Comparison of ENCODE assay signal across 17 cellular contexts in the genomic region with DNA sequence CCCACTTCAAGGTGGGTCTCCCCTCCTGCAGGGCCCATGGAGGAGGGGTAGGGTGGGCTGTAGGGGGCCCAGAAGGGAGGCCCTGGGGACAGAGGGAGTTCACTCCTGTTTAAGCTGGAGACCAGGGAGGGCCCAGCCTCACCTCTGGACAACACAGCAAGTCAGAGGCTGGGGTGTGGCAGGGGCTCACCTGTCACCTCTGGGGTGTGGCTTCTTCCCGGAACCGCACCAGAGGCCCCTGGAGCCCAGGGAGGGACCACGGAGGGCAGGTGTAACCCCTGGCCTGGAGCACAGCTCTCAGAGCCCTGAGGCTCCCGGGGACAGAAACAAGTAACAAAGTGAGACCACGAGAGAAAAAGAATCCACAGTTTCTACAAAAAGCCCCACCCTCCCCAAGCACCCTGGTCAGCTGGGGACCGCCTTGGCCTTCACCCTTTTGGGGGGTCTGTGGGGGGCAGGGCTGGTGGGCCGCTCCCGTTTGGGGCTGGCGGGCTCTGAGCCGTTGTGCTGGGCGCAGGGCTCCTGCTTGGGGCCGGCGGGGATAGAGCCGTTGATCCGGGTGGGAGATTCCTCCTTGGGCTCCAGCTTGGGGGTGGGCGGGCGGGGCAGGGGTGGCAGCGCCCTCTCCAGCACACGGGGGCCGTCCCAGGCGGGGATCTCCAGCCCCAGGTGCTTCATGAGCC. TPM values are rescaled to one million over a fixed set of nuclear protein-coding genes. Genes with fewer than 3 reads are reported as not detected.
A peak's percentile ranks its signal among the peaks of the same experiment; 100 is the strongest.
DNase-seq lines count a peak whose midpoint lies in the region; ATAC-seq and TF ChIP-seq lines count a peak whose summit lies in the region.
"Had no signal": no experiment of that assay in that cellular context is flagged by ENCODE, and none has a peak within 500 bp of the region (broad histone marks: within the 10 kb centered on the region; RNA-seq: fewer than 3 reads in every experiment).

No MANE protein-coding gene starts in this region.

- H3K9me2 ChIP-seq in hepatocyte (replicated peaks; ENCODE audit: insufficient read depth): no peaks in the 10 kb centered on the region

- H2AFZ ChIP-seq in hepatocyte: no peak overlapping the region
- no peak overlapping the region for H2AFZ ChIP-seq in osteoblast (ENCODE audit: low read length)
- H2AFZ ChIP-seq: GM23338 had no signal

- POLR2A ChIA-PET in WTC11 (lab: Charles Lee): interaction anchor here (1.0 kb wide), 1 partner anchor 12 kb away, joined by 3 read pairs; no protein-coding TSS in a partner anchor

- ATAC-seq in stimulated activated naive CD8-positive, alpha-beta T cell treated with anti-CD3 and anti-CD28 coated beads, Interleukin-15, amount 100 ng/mL, for 72 hours: peak; percentile 13
- no peak for ATAC-seq in stimulated activated naive CD8-positive, alpha-beta T cell treated with anti-CD3 and anti-CD28 coated beads, Interleukin-15, Interleukin-2, amounts not matched to agents 100 U/mL and 50 U/mL, for 24 hours
- ATAC-seq in WTC11 (no peak), HG02798 (IDR thresholded peaks at IDR 0.05; ENCODE audit: poor library complexity, unreplicated experiment) (no peak)
- ATAC-seq: CD8-positive, alpha-beta T cell had no signal

- no peak overlapping the region for H3K4me3 Mint-ChIP-seq in stimulated activated naive CD8-positive, alpha-beta T cell treated with anti-CD3 and anti-CD28 coated beads, Interleukin-15, amount 100 ng/mL, for 72 hours
- no peak overlapping the region for H3K4me3 Mint-ChIP-seq in WTC11
- H3K4me3 Mint-ChIP-seq: CD14-positive monocyte; CD8-positive, alpha-beta T cell; GM23338; H9 had no signal

- H3K4me1 Mint-ChIP-seq in stimulated activated naive CD8-positive, alpha-beta T cell treated with anti-CD3 and anti-CD28 coated beads, Interleukin-15, amount 100 ng/mL, for 72 hours: peaks cover 19% of the 10 kb centered on the region
- H3K4me1 Mint-ChIP-seq in WTC11: no peaks in the 10 kb centered on the region
- H3K4me1 Mint-ChIP-seq: CD14-positive monocyte had no signal

- H3K27me3 ChIP-seq in hepatocyte (no peaks in the 10 kb centered on the region), osteoblast (ENCODE audit: insufficient read depth, low read length) (peaks cover 2% of the 10 kb centered on the region)

- H3K27ac ChIP-seq in hepatocyte: peak overlapping the region; percentile 94
- H3K27ac ChIP-seq in osteoblast (ENCODE audit: low read depth, low read length): no peak overlapping the region
- H3K27ac ChIP-seq: 22Rv1 had no signal

- DNase-seq in stimulated activated naive CD8-positive, alpha-beta T cell treated with anti-CD3 and anti-CD28 coated beads, Interleukin-15, amount 100 ng/mL, for 72 hours: no peak
- DNase-seq in stimulated activated naive CD8-positive, alpha-beta T cell treated with anti-CD3 and anti-CD28 coated beads, Interleukin-15, Interleukin-2, amounts not matched to agents 100 U/mL and 50 U/mL, for 24 hours: no peak
- peak; percentile 58 for DNase-seq in hepatocyte (ENCODE audit: low spot score)
- peak; percentile 54 for DNase-seq in osteoblast (ENCODE audit: insufficient read length, low spot score, missing footprints)
- DNase-seq in activated CD8-positive, alpha-beta memory T cell treated with anti-CD3 and anti-CD28 coated beads, Interleukin-2, amount 50 U/mL, for 4 hours: no peak
- DNase-seq in WTC11 (ENCODE audit: low spot score): no peak
- DNase-seq: CD8-positive, alpha-beta T cell; GF-D8; H9 had no signal

- no peaks in the 10 kb centered on the region for H3K79me2 ChIP-seq in hepatocyte
- H3K79me2 ChIP-seq in osteoblast (ENCODE audit: insufficient read depth, low read length): peaks cover under 1% of the 10 kb centered on the region

- peak overlapping the region; percentile 56 for H3K4me2 ChIP-seq in hepatocyte
- H3K4me2 ChIP-seq in osteoblast (ENCODE audit: insufficient read depth, low read length): no peak overlapping the region

- H3K9me3 ChIP-seq in hepatocyte (ENCODE audit: low read depth) (no peaks in the 10 kb centered on the region), osteoblast (ENCODE audit: low read depth, low read length) (no peaks in the 10 kb centered on the region)
- H3K9me3 ChIP-seq: Caco-2 had no signal

- H3K36me3 ChIP-seq in hepatocyte (replicated peaks; ENCODE audit: insufficient read depth, low read depth): no peaks in the 10 kb centered on the region
- no peaks in the 10 kb centered on the region for H3K36me3 ChIP-seq in osteoblast (ENCODE audit: insufficient read depth, low read length)

- WGBS in hepatocyte (ENCODE audit: low lambda C conversion rate, missing lambda C conversion rate): 71% methylated on average over 5 of the region's 21 CpGs

- H3K36me3 Mint-ChIP-seq in WTC11: no peaks in the 10 kb centered on the region

- CTCF ChIA-PET in WTC11 (lab: Charles Lee): interaction anchor here (0.6 to 1.3 kb wide), 3 partner anchors 34 to 1890 kb away, joined by 3 to 6 read pairs (median 3); no protein-coding TSS in a partner anchor

- no peak overlapping the region for H3K27ac Mint-ChIP-seq in stimulated activated naive CD8-positive, alpha-beta T cell treated with anti-CD3 and anti-CD28 coated beads, Interleukin-15, amount 100 ng/mL, for 72 hours
- no peak overlapping the region for H3K27ac Mint-ChIP-seq in WTC11
- H3K27ac Mint-ChIP-seq: CD14-positive monocyte; CD8-positive, alpha-beta T cell; GM23338; H9 had no signal

- H4K20me1 ChIP-seq in hepatocyte (ENCODE audit: insufficient read depth, poor library complexity, severe bottlenecking) (no peaks in the 10 kb centered on the region), osteoblast (ENCODE audit: insufficient read depth, low read length) (peaks cover 3% of the 10 kb centered on the region)

- peaks cover 32% of the 10 kb centered on the region for H3K27me3 Mint-ChIP-seq in stimulated activated naive CD8-positive, alpha-beta T cell treated with anti-CD3 and anti-CD28 coated beads, Interleukin-15, amount 100 ng/mL, for 72 hours
- peaks cover 14% of the 10 kb centered on the region for H3K27me3 Mint-ChIP-seq in WTC11 (ENCODE audit: low read depth)

- H3K4me1 ChIP-seq in hepatocyte (ENCODE audit: insufficient read depth) (no peaks in the 10 kb centered on the region), osteoblast (ENCODE audit: insufficient read depth, low read length) (no peaks in the 10 kb centered on the region)
- H3K4me1 ChIP-seq: Caco-2 had no signal

- H3K9me3 Mint-ChIP-seq in stimulated activated naive CD8-positive, alpha-beta T cell treated with anti-CD3 and anti-CD28 coated beads, Interleukin-15, amount 100 ng/mL, for 72 hours: no peaks in the 10 kb centered on the region
- no peaks in the 10 kb centered on the region for H3K9me3 Mint-ChIP-seq in WTC11
- H3K9me3 Mint-ChIP-seq: CD14-positive monocyte; CD8-positive, alpha-beta T cell; GM23338; H9 had no signal

- H3K4me3 ChIP-seq in hepatocyte (no peak overlapping the region), osteoblast (ENCODE audit: insufficient read depth, low read length) (no peak overlapping the region)

- TF ChIP-seq CTCF in hepatocyte (IDR thresholded peaks at IDR 0.05; ENCODE audit: poor library complexity): no peak
- TF ChIP-seq CTCF in osteoblast (IDR thresholded peaks at IDR 0.05; ENCODE audit: extremely low read depth, low read depth, low read length): no peak
- TF ChIP-seq CTCF in WTC11 (IDR thresholded peaks at IDR 0.05): no peak

TF ChIP-seq in WTC11, 78 proteins besides CTCF, POLR2A, EP300 and RAD21 (continues in another document):
- TF ChIP-seq ZNF671 (CRISPR knock-in tag; IDR thresholded peaks at IDR 0.05) (no peak), HMGA2 (CRISPR knock-in tag; IDR thresholded peaks at IDR 0.05) (no peak), ESRRA (CRISPR knock-in tag; IDR thresholded peaks at IDR 0.05; ENCODE audit: borderline replicate concordance) (no peak), GABPB1 (CRISPR knock-in tag; IDR thresholded peaks at IDR 0.05) (no peak), NFATC4 (CRISPR knock-in tag; IDR thresholded peaks at IDR 0.05) (no peak)
- TF ChIP-seq, protein P1, sequence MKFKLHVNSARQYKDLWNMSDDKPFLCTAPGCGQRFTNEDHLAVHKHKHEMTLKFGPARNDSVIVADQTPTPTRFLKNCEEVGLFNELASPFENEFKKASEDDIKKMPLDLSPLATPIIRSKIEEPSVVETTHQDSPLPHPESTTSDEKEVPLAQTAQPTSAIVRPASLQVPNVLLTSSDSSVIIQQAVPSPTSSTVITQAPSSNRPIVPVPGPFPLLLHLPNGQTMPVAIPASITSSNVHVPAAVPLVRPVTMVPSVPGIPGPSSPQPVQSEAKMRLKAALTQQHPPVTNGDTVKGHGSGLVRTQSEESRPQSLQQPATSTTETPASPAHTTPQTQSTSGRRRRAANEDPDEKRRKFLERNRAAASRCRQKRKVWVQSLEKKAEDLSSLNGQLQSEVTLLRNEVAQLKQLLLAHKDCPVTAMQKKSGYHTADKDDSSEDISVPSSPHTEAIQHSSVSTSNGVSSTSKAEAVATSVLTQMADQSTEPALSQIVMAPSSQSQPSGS (CRISPR knock-in tag; IDR thresholded peaks at IDR 0.05; ENCODE audit: borderline replicate concordance, low read depth): no peak

RNA-seq across cellular contexts. Expression of a gene that starts 8.0 kb away (rescaled TPM):
- total RNA-seq in hepatocyte (15.6 and 15.7 TPM in 2 replicates), osteoblast (8.3 and 16.3 TPM in 2 replicates), WTC11 (2021) (27.2 to 29.9 TPM (median 28.1 TPM) in 3 replicates)
- 9.9 and 16.8 TPM in 2 replicates for polyA plus RNA-seq in hepatocyte

RNA-seq across cellular contexts. Expression of a gene that starts 8.1 kb away (rescaled TPM):
- total RNA-seq in hepatocyte: 0.84 and 3.4 TPM in 2 replicates
- 1.5 and 2.0 TPM in 2 replicates for polyA plus RNA-seq in hepatocyte
- total RNA-seq in osteoblast: 0.29 and 0.72 TPM in 2 replicates
- total RNA-seq in WTC11 (2021): 11.3 to 15.0 TPM (median 14.8 TPM) in 3 replicates

RNA-seq across cellular contexts. Expression of a gene that starts 20.9 kb away (rescaled TPM):
- 21.7 and 31.9 TPM in 2 replicates for total RNA-seq in hepatocyte
- 31.2 and 48.5 TPM in 2 replicates for polyA plus RNA-seq in hepatocyte
- total RNA-seq in osteoblast: not detected in 2 replicates
- total RNA-seq in WTC11 (2021): 0.09 to 0.46 TPM in 2 of 3 replicates, not detected in the other
- total RNA-seq: A673; CD8-positive, alpha-beta T cell; GM23338 had no signal
- polyA plus RNA-seq: BJ, CD14-positive monocyte had no signal

RNA-seq across cellular contexts. Expression of a gene that starts 50.4 kb away (rescaled TPM):
- total RNA-seq in hepatocyte (133 and 135 TPM in 2 replicates), osteoblast (221 and 233 TPM in 2 replicates), WTC11 (2021) (175 to 177 TPM (median 176 TPM) in 3 replicates)
- 188 and 196 TPM in 2 replicates for polyA plus RNA-seq in hepatocyte

RNA-seq across cellular contexts. Expression of a gene that starts 55.0 kb away (rescaled TPM):
- total RNA-seq in hepatocyte (3.0 and 5.9 TPM in 2 replicates), osteoblast (not detected in 2 replicates), WTC11 (2021) (0.81 to 1.5 TPM (median 1.1 TPM) in 3 replicates)
- polyA plus RNA-seq in hepatocyte: 7.6 and 8.2 TPM in 2 replicates
- total RNA-seq: CD8-positive, alpha-beta T cell; HepG2 had no signal

Comparison
In these comparisons a context has a peak if more than half of its experiments do, and no peak if none do; other contexts are left out.
1. DNase-seq: peak in hepatocyte (single experiment) and osteoblast (single experiment); none in stimulated activated naive CD8-positive, alpha-beta T cell treated with anti-CD3 and anti-CD28 coated beads, Interleukin-15, amount 100 ng/mL, for 72 hours (0 of 2), stimulated activated naive CD8-positive, alpha-beta T cell treated with anti-CD3 and anti-CD28 coated beads, Interleukin-15, Interleukin-2, amounts not matched to agents 100 U/mL and 50 U/mL, for 24 hours (single experiment), activated CD8-positive, alpha-beta memory T cell treated with anti-CD3 and anti-CD28 coated beads, Interleukin-2, amount 50 U/mL, for 4 hours (single experiment) and WTC11 (single experiment).
2. RNA of a gene that starts 20.9 kb away (total RNA-seq): 21.7 to 31.9 TPM in hepatocyte; 0.09 to 0.46 TPM in WTC11 and not detected in osteoblast; every median in the first group is over 10 times any median in the second.